Comparison of ENCODE assay signal across 9 cellular contexts in genomic region chr3:119145500-119146167, GRCh38. TPM values are rescaled to one million over a fixed set of nuclear protein-coding genes. Genes with fewer than 3 reads are reported as not detected.
A peak's percentile ranks its signal among the peaks of the same experiment; 100 is the strongest.
DNase-seq lines count a peak whose midpoint lies in the region; ATAC-seq, FAIRE-seq and TF ChIP-seq lines count a peak whose summit lies in the region.
"Had no signal": no experiment of that assay in that cellular context is flagged by ENCODE, and none has a peak within 500 bp of the region (broad histone marks: within the 10 kb centered on the region; RNA-seq: fewer than 3 reads in every experiment).

Gene TEX55, plus strand, starts transcription at chr3:119146165. Its CDS starts 25 bp downstream, at chr3:119146190.

- intact Hi-C loops in natural killer cell (cut with micrococcal nuclease), result loop anchor here (5.0 kb wide), 1 partner anchor 207 kb away; no protein-coding TSS in a partner anchor
- intact Hi-C loops in vagina (cut with DNase I), result no loop called here

- FAIRE-seq in GM19239 (lab: Jason Lieb, UNC), result peak; percentile 78
- no peak for FAIRE-seq in RCC 7860 (lab: Jason Lieb, UNC)

- H3K9me3 Mint-ChIP-seq in natural killer cell, result no peaks in the 10 kb centered on the region
- H3K9me3 Mint-ChIP-seq: activated B cell treated with CpG ODN at 0.5 μM for 24 hours had no signal

- H3K27ac ChIP-seq in vagina, result no peak within 1 kb of the TSS

- no peaks in the 10 kb centered on the region for H3K27me3 ChIP-seq in vagina

- no peak within 1 kb of the TSS for H3K27ac Mint-ChIP-seq in natural killer cell
- H3K27ac Mint-ChIP-seq: activated B cell treated with CpG ODN at 0.5 μM for 24 hours had no signal

- H3K4me3 Mint-ChIP-seq in natural killer cell, result no peak within 1 kb of the TSS
- H3K4me3 Mint-ChIP-seq: activated B cell treated with CpG ODN at 0.5 μM for 24 hours had no signal

- TF ChIP-seq CTCF in epithelial cell of proximal tubule (conservative IDR thresholded peaks at IDR 0.05; ENCODE audit: low read depth, low read length) (peak; percentile 85), natural killer cell (IDR thresholded peaks at IDR 0.05) (peak; percentile 34), vagina (IDR thresholded peaks at IDR 0.05) (no peak)

- no peaks in the 10 kb centered on the region for H3K4me1 ChIP-seq in vagina

- peak in 1 of 3 donors; percentile 60 for ATAC-seq in natural killer cell
- ATAC-seq in GM21825 (IDR thresholded peaks at IDR 0.05; ENCODE audit: unreplicated experiment), result no peak

- no peak for TF ChIP-seq POLR2A in vagina (IDR thresholded peaks at IDR 0.05)

- no peaks in the 10 kb centered on the region for H3K36me3 Mint-ChIP-seq in natural killer cell

- H3K4me1 Mint-ChIP-seq in natural killer cell, result peaks cover 0 to 11% of the 10 kb centered on the region in 2 donors
- H3K4me1 Mint-ChIP-seq: activated B cell treated with CpG ODN at 0.5 μM for 24 hours had no signal

- peak; percentile 30 for DNase-seq in DMS 273 treated with DMSO at 0.1 percent for 48 hours (lab: John Stamatoyannopoulos, UW)
- peak; percentile 15 for DNase-seq in GM19239 (ENCODE audit: insufficient read length, low spot score)
- peak; percentile 64 for DNase-seq in HT-29 (ENCODE audit: low spot score)
- peak; percentile 50 for DNase-seq in RCC 7860 (ENCODE audit: low spot score)
- DNase-seq in epithelial cell of proximal tubule (ENCODE audit: low read depth), result peak; percentile 15
- no peak for DNase-seq in natural killer cell
- no peak for DNase-seq in vagina (ENCODE audit: extremely low spot score in 2 of 2)
- DNase-seq: activated B cell treated with CpG ODN at 0.5 μM for 24 hours had no signal

- H3K4me3 ChIP-seq in epithelial cell of proximal tubule (ENCODE audit: low read depth, low read length) (peak within 1 kb of the TSS; percentile 15), vagina (no peak within 1 kb of the TSS)

- H3K27me3 Mint-ChIP-seq in natural killer cell (ENCODE audit: low read depth in 2 of 2), result no peaks in the 10 kb centered on the region
- H3K27me3 Mint-ChIP-seq: activated B cell treated with CpG ODN at 0.5 μM for 24 hours had no signal

- H3K36me3 ChIP-seq in vagina, result no peaks in the 10 kb centered on the region

- H3K9me3 ChIP-seq in vagina, result no peaks in the 10 kb centered on the region

RNA-seq across cellular contexts. Expression of gene TEX55, which starts in this region (rescaled TPM):
- total RNA-seq in HT-29 (2014; rRNA removed; shearing (Covaris generic)), result not detected in 2 replicates
- total RNA-seq in epithelial cell of proximal tubule (0.06 TPM in 1 of 2 replicates, not detected in the other), natural killer cell (not detected), vagina (not detected)
- total RNA-seq: activated B cell treated with CpG ODN at 0.5 μM for 24 hours had no signal

Comparison
In these comparisons a context has a peak if more than half of its experiments do, and no peak if none do; other contexts are left out.
1. Peak in DNase-seq in HT-29; RNA of the gene not detected or under 1 TPM.
2. Peak in DNase-seq and H3K4me3 ChIP-seq in epithelial cell of proximal tubule; RNA of the gene not detected or under 1 TPM.
3. DNase-seq: peak in DMS 273 treated with DMSO at 0.1 percent for 48 hours (single experiment), GM19239 (single experiment) and RCC 7860 (single experiment); none in natural killer cell (single experiment) and vagina (0 of 2).
4. CTCF ChIP-seq: peak in epithelial cell of proximal tubule (single experiment) and natural killer cell (single experiment); none in vagina (0 of 3).